2 cellular contexts compared by ENCODE assay signal in the genomic region with DNA sequence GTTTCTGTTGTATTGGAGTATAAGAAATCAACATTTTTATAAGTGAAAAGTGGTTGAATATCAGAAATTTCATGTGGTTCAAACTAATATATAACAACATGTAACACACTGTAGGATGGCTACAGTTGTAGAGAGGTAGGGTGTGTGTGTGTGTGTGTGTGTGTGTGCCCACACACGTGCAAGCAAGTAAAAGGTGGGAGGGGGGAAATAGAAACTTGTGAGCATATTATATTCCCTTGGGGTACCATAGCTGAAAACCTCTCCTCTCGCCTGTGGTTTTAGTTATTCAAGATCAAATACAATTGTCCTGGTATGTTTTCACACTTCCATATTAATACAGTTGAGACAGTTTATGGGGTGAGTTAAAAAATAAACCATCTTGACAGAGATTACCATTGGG.
TF ChIP-seq lines count a peak whose summit lies in the region.

No MANE protein-coding gene starts in this region.

TF ChIP-seq in HEK293, 187 proteins besides CTCF, POLR2A, EP300 and RAD21 (continued from another document):
- TF ChIP-seq, protein P1, sequence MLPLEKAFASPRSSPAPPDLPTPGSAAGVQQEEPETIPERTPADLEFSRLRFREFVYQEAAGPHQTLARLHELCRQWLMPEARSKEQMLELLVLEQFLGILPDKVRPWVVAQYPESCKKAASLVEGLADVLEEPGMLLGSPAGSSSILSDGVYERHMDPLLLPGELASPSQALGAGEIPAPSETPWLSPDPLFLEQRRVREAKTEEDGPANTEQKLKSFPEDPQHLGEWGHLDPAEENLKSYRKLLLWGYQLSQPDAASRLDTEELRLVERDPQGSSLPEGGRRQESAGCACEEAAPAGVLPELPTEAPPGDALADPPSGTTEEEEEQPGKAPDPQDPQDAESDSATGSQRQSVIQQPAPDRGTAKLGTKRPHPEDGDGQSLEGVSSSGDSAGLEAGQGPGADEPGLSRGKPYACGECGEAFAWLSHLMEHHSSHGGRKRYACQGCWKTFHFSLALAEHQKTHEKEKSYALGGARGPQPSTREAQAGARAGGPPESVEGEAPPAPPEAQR (tag by site-specific recombination; IDR thresholded peaks at IDR 0.05) = no peak
- TF ChIP-seq ZFHX2 (tag by site-specific recombination; conservative IDR thresholded peaks at IDR 0.05) = peak; percentile 47

TF ChIP-seq in GM12878, 131 proteins besides CTCF, POLR2A, EP300 and RAD21 (continued from another document):
- TF ChIP-seq, protein P2, sequence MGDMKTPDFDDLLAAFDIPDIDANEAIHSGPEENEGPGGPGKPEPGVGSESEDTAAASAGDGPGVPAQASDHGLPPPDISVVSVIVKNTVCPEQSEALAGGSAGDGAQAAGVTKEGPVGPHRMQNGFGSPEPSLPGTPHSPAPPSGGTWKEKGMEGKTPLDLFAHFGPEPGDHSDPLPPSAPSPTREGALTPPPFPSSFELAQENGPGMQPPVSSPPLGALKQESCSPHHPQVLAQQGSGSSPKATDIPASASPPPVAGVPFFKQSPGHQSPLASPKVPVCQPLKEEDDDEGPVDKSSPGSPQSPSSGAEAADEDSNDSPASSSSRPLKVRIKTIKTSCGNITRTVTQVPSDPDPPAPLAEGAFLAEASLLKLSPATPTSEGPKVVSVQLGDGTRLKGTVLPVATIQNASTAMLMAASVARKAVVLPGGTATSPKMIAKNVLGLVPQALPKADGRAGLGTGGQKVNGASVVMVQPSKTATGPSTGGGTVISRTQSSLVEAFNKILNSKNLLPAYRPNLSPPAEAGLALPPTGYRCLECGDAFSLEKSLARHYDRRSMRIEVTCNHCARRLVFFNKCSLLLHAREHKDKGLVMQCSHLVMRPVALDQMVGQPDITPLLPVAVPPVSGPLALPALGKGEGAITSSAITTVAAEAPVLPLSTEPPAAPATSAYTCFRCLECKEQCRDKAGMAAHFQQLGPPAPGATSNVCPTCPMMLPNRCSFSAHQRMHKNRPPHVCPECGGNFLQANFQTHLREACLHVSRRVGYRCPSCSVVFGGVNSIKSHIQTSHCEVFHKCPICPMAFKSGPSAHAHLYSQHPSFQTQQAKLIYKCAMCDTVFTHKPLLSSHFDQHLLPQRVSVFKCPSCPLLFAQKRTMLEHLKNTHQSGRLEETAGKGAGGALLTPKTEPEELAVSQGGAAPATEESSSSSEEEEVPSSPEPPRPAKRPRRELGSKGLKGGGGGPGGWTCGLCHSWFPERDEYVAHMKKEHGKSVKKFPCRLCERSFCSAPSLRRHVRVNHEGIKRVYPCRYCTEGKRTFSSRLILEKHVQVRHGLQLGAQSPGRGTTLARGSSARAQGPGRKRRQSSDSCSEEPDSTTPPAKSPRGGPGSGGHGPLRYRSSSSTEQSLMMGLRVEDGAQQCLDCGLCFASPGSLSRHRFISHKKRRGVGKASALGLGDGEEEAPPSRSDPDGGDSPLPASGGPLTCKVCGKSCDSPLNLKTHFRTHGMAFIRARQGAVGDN (IDR thresholded peaks at IDR 0.05) = no peak
- TF ChIP-seq MEF2B (IDR thresholded peaks at IDR 0.05; ENCODE audit: partially characterized antibody, poor library complexity, severe bottlenecking) = peak; percentile 63
- no peak for TF ChIP-seq SMC3 (IDR thresholded peaks at IDR 0.05; ENCODE audit: borderline replicate concordance, low read length)
- TF ChIP-seq BHLHE40 (IDR thresholded peaks at IDR 0.05; ENCODE audit: borderline replicate concordance in 1 of 2, low read depth in 2 of 2, low read length in 1 of 2) = peak; percentile 86 to 90
- TF ChIP-seq SMARCA5 (IDR thresholded peaks at IDR 0.05) = no peak
- TF ChIP-seq, protein P3, sequence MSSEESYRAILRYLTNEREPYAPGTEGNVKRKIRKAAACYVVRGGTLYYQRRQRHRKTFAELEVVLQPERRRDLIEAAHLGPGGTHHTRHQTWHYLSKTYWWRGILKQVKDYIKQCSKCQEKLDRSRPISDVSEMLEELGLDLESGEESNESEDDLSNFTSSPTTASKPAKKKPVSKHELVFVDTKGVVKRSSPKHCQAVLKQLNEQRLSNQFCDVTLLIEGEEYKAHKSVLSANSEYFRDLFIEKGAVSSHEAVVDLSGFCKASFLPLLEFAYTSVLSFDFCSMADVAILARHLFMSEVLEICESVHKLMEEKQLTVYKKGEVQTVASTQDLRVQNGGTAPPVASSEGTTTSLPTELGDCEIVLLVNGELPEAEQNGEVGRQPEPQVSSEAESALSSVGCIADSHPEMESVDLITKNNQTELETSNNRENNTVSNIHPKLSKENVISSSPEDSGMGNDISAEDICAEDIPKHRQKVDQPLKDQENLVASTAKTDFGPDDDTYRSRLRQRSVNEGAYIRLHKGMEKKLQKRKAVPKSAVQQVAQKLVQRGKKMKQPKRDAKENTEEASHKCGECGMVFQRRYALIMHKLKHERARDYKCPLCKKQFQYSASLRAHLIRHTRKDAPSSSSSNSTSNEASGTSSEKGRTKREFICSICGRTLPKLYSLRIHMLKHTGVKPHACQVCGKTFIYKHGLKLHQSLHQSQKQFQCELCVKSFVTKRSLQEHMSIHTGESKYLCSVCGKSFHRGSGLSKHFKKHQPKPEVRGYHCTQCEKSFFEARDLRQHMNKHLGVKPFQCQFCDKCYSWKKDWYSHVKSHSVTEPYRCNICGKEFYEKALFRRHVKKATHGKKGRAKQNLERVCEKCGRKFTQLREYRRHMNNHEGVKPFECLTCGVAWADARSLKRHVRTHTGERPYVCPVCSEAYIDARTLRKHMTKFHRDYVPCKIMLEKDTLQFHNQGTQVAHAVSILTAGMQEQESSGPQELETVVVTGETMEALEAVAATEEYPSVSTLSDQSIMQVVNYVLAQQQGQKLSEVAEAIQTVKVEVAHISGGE (CRISPR knock-in tag; IDR thresholded peaks at IDR 0.05) = no peak
- no peak for TF ChIP-seq ZNF207 (IDR thresholded peaks at IDR 0.05; ENCODE audit: borderline replicate concordance)
- TF ChIP-seq JUNB (IDR thresholded peaks at IDR 0.05) = no peak
- TF ChIP-seq ESRRA (IDR thresholded peaks at IDR 0.05; ENCODE audit: low read length) = no peak
- TF ChIP-seq MYC (IDR thresholded peaks at IDR 0.05; ENCODE audit: insufficient read depth, insufficient read length, insufficient replicate concordance, low read length, severe bottlenecking) = no peak
